In the genomic region with DNA sequence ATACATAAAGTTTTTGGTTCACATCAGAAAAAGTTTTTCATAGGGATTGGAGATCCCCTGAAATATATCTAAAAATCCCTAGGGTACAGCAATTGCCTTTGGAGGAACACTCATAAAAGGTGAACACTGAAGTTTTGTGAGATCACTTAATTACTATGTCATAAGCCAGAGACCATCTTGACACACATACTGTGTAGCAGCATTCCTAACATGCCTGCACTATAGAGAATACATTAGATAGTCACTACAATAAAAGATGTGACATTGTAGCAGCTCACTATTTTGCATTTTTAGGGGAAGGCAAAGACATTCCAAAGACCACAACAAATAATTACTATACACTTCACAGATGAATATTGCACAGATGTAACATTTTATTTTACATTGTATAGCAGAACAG, we compare ENCODE assay signal across 37 cellular contexts.
"Had no signal": no experiment of that assay in that cellular context is flagged by ENCODE, and none has a peak within 500 bp of the region (broad histone marks: within the 10 kb centered on the region; RNA-seq: fewer than 3 reads in every experiment).

No MANE protein-coding gene starts in this region.

- H3K36me3 Mint-ChIP-seq: activated CD4-positive, alpha-beta memory T cell treated with anti-CD3 and anti-CD28 coated beads for 36 hours; activated CD8-positive, alpha-beta memory T cell treated with anti-CD3 and anti-CD28 coated beads, Interleukin-2, amount 10 ng/mL, durations not matched to agents 7 days and 5 days; activated naive CD4-positive, alpha-beta T cell treated with anti-CD3 and anti-CD28 coated beads, Interleukin-2, amount 50 U/mL, for 24 hours; activated naive CD8-positive, alpha-beta T cell treated with anti-CD3 and anti-CD28 coated beads for 36 hours had no signal

- H3K4me3 ChIP-seq: adrenal gland, body of pancreas, cardiac muscle cell, colonic mucosa, esophagus squamous epithelium, gastroesophageal sphincter had no signal

- H3K9me3 Mint-ChIP-seq: activated CD4-positive, alpha-beta memory T cell treated with anti-CD3 and anti-CD28 coated beads for 36 hours; activated CD4-positive, alpha-beta T cell treated with anti-CD3 and anti-CD28 coated beads, Interleukin-2, amount 10 ng/mL, durations not matched to agents 24 days and 14 days; activated naive CD4-positive, alpha-beta T cell treated with anti-CD3 and anti-CD28 coated beads for 36 hours; activated naive CD4-positive, alpha-beta T cell treated with anti-CD3 and anti-CD28 coated beads, Interleukin-2, amount 50 U/mL, for 24 hours; activated naive CD8-positive, alpha-beta T cell treated with anti-CD3 and anti-CD28 coated beads for 36 hours; activated naive CD8-positive, alpha-beta T cell treated with anti-CD3 and anti-CD28 coated beads, Interleukin-2, amount 50 U/mL, for 24 hours; activated T-helper 1 cell treated with anti-CD3 and anti-CD28 coated beads, Interleukin-12 subunit alpha, Interleukin-12 subunit beta, Interleukin-2, Interleukin-4 antibody, amounts not matched to agents 30 ng/mL and 10 ng/mL and 1 ng/mL, durations not matched to agents 14 hours and 24 hours and 36 hours; activated T-helper 2 cell treated with anti-CD3 and anti-CD28 coated beads, Interferon-gamma antibody, Interleukin-2, Interleukin-4, amounts not matched to agents 10 μg/mL and 5 μg/mL and 100 μg/mL, durations not matched to agents 14 hours and 24 hours and 36 hours; T-helper 2 cell treated with Interferon-gamma antibody and Interleukin-4, amounts not matched to agents 5 μg/mL and 100 μg/mL, for 36 hours had no signal

- H3K4me3 Mint-ChIP-seq: activated CD4-positive, alpha-beta memory T cell treated with anti-CD3 and anti-CD28 coated beads for 36 hours; activated CD4-positive, alpha-beta T cell treated with anti-CD3 and anti-CD28 coated beads for 36 hours; activated CD4-positive, alpha-beta T cell treated with anti-CD3 and anti-CD28 coated beads, Interleukin-2, amount 10 ng/mL, durations not matched to agents 24 days and 14 days; activated CD8-positive, alpha-beta memory T cell treated with anti-CD3 and anti-CD28 coated beads, Interleukin-2, amount 10 ng/mL, durations not matched to agents 7 days and 5 days; activated CD8-positive, alpha-beta T cell treated with anti-CD3 and anti-CD28 coated beads, Interleukin-2, amount 10 ng/mL, durations not matched to agents 7 days and 5 days; activated naive CD4-positive, alpha-beta T cell treated with anti-CD3 and anti-CD28 coated beads for 36 hours; activated naive CD4-positive, alpha-beta T cell treated with anti-CD3 and anti-CD28 coated beads, Interleukin-2, amount 50 U/mL, for 24 hours; activated naive CD8-positive, alpha-beta T cell treated with anti-CD3 and anti-CD28 coated beads for 36 hours; activated naive CD8-positive, alpha-beta T cell treated with anti-CD3 and anti-CD28 coated beads, Interleukin-2, amount 50 U/mL, for 24 hours; activated T-helper 1 cell treated with anti-CD3 and anti-CD28 coated beads, Interleukin-12 subunit alpha, Interleukin-12 subunit beta, Interleukin-2, Interleukin-4 antibody, amounts not matched to agents 30 ng/mL and 10 ng/mL and 1 ng/mL, durations not matched to agents 14 hours and 24 hours and 36 hours; T-helper 17 cell; T-helper 2 cell treated with Interferon-gamma antibody and Interleukin-4, amounts not matched to agents 5 μg/mL and 100 μg/mL, for 36 hours had no signal

- H3K4me1 Mint-ChIP-seq: activated CD4-positive, alpha-beta T cell treated with anti-CD3 and anti-CD28 coated beads for 36 hours; activated CD4-positive, alpha-beta T cell treated with anti-CD3 and anti-CD28 coated beads, Interleukin-2, amount 10 ng/mL, durations not matched to agents 24 days and 14 days; activated CD8-positive, alpha-beta memory T cell treated with anti-CD3 and anti-CD28 coated beads, Interleukin-2, amount 10 ng/mL, durations not matched to agents 7 days and 5 days; activated naive CD4-positive, alpha-beta T cell treated with anti-CD3 and anti-CD28 coated beads, Interleukin-2, amount 50 U/mL, for 24 hours; activated naive CD8-positive, alpha-beta T cell treated with anti-CD3 and anti-CD28 coated beads for 36 hours; activated naive CD8-positive, alpha-beta T cell treated with anti-CD3 and anti-CD28 coated beads, Interleukin-2, amount 50 U/mL, for 24 hours; T-helper 17 cell had no signal

- H3K4me1 ChIP-seq: adrenal gland, body of pancreas, colonic mucosa, esophagus squamous epithelium, gastroesophageal sphincter had no signal

- DNase-seq: activated CD4-positive, alpha-beta memory T cell treated with anti-CD3 and anti-CD28 coated beads for 36 hours; activated CD4-positive, alpha-beta T cell treated with anti-CD3 and anti-CD28 coated beads for 36 hours; activated CD4-positive, alpha-beta T cell treated with anti-CD3 and anti-CD28 coated beads, Interleukin-2, amount 10 ng/mL, durations not matched to agents 24 days and 14 days; activated CD4-positive, CD25-positive, alpha-beta regulatory T cell; activated CD4-positive, CD25-positive, alpha-beta regulatory T cell treated with anti-CD3 and anti-CD28 coated beads, Interleukin-2, amount 50 U/mL, for 72 hours; activated CD8-positive, alpha-beta memory T cell treated with anti-CD3 and anti-CD28 coated beads, Interleukin-2, amount 10 ng/mL, durations not matched to agents 7 days and 5 days; activated CD8-positive, alpha-beta memory T cell treated with anti-CD3 and anti-CD28 coated beads, Interleukin-2, amount 50 U/mL, for 4 hours; activated CD8-positive, alpha-beta T cell treated with anti-CD3 and anti-CD28 coated beads, Interleukin-2, amount 10 ng/mL, durations not matched to agents 7 days and 5 days; activated effector memory CD4-positive, alpha-beta T cell treated with anti-CD3 and anti-CD28 coated beads, Interleukin-2, amount 50 U/mL, for 16 hours; activated naive CD4-positive, alpha-beta T cell treated with anti-CD3 and anti-CD28 coated beads for 36 hours; activated naive CD8-positive, alpha-beta T cell treated with anti-CD3 and anti-CD28 coated beads for 36 hours; activated naive CD8-positive, alpha-beta T cell treated with anti-CD3 and anti-CD28 coated beads, Interleukin-2, amount 50 U/mL, for 24 hours; activated T-cell treated with anti-CD3 and anti-CD28 coated beads, Interleukin-2, amount 50 U/mL, for 1 hour; activated T-cell treated with anti-CD3 and anti-CD28 coated beads, Interleukin-2, amount 50 U/mL, for 48 hours; adrenal gland; amygdala; aorta; body of pancreas; central memory CD4-positive, alpha-beta T cell; cerebellar nuclear complex; colonic mucosa; effector CD8-positive, alpha-beta T cell; esophagus squamous epithelium; foreskin melanocyte; T-helper 1 cell; T-helper 17 cell; T1000; WERI-Rb-1 had no signal

- H3K36me3 ChIP-seq: adrenal gland, cardiac muscle cell, colonic mucosa, esophagus squamous epithelium, gastroesophageal sphincter, WERI-Rb-1 had no signal

- ATAC-seq: activated CD4-positive, alpha-beta T cell treated with anti-CD3 and anti-CD28 coated beads for 36 hours; activated CD8-positive, alpha-beta memory T cell treated with anti-CD3 and anti-CD28 coated beads, Interleukin-2, amount 10 ng/mL, durations not matched to agents 7 days and 5 days; activated CD8-positive, alpha-beta T cell treated with anti-CD3 and anti-CD28 coated beads, Interleukin-2, amount 10 ng/mL, durations not matched to agents 7 days and 5 days; activated naive CD8-positive, alpha-beta T cell treated with anti-CD3 and anti-CD28 coated beads, Interleukin-2, amount 50 U/mL, for 24 hours; body of pancreas; gastroesophageal sphincter; T-helper 17 cell had no signal

- H3K9me3 ChIP-seq: adrenal gland, body of pancreas, colonic mucosa, esophagus squamous epithelium, gastroesophageal sphincter had no signal

- H3K27me3 ChIP-seq: adrenal gland, body of pancreas, cardiac muscle cell, colonic mucosa, esophagus squamous epithelium, gastroesophageal sphincter had no signal

- FAIRE-seq: endometrium, endothelial cell of umbilical vein had no signal

- H3K27ac Mint-ChIP-seq: activated CD4-positive, alpha-beta memory T cell treated with anti-CD3 and anti-CD28 coated beads for 36 hours; activated CD4-positive, alpha-beta T cell treated with anti-CD3 and anti-CD28 coated beads for 36 hours; activated CD4-positive, alpha-beta T cell treated with anti-CD3 and anti-CD28 coated beads, Interleukin-2, amount 10 ng/mL, durations not matched to agents 24 days and 14 days; activated CD8-positive, alpha-beta memory T cell treated with anti-CD3 and anti-CD28 coated beads, Interleukin-2, amount 10 ng/mL, durations not matched to agents 7 days and 5 days; activated CD8-positive, alpha-beta T cell treated with anti-CD3 and anti-CD28 coated beads, Interleukin-2, amount 10 ng/mL, durations not matched to agents 7 days and 5 days; activated naive CD4-positive, alpha-beta T cell treated with anti-CD3 and anti-CD28 coated beads for 36 hours; activated naive CD4-positive, alpha-beta T cell treated with anti-CD3 and anti-CD28 coated beads, Interleukin-2, amount 50 U/mL, for 24 hours; activated naive CD8-positive, alpha-beta T cell treated with anti-CD3 and anti-CD28 coated beads for 36 hours; activated naive CD8-positive, alpha-beta T cell treated with anti-CD3 and anti-CD28 coated beads, Interleukin-2, amount 50 U/mL, for 24 hours; activated T-helper 1 cell treated with anti-CD3 and anti-CD28 coated beads, Interleukin-12 subunit alpha, Interleukin-12 subunit beta, Interleukin-2, Interleukin-4 antibody, amounts not matched to agents 30 ng/mL and 10 ng/mL and 1 ng/mL, durations not matched to agents 14 hours and 24 hours and 36 hours; activated T-helper 2 cell treated with anti-CD3 and anti-CD28 coated beads, Interferon-gamma antibody, Interleukin-2, Interleukin-4, amounts not matched to agents 10 μg/mL and 5 μg/mL and 100 μg/mL, durations not matched to agents 14 hours and 24 hours and 36 hours; T-helper 17 cell; T-helper 2 cell treated with Interferon-gamma antibody and Interleukin-4, amounts not matched to agents 5 μg/mL and 100 μg/mL, for 36 hours had no signal

- H3K27ac ChIP-seq: adrenal gland, body of pancreas, cardiac muscle cell, colonic mucosa, epithelial cell of prostate, esophagus squamous epithelium, gastroesophageal sphincter, WERI-Rb-1 had no signal

- H3K27me3 Mint-ChIP-seq: activated CD4-positive, alpha-beta memory T cell treated with anti-CD3 and anti-CD28 coated beads for 36 hours; activated CD4-positive, alpha-beta T cell treated with anti-CD3 and anti-CD28 coated beads for 36 hours; activated CD4-positive, alpha-beta T cell treated with anti-CD3 and anti-CD28 coated beads, Interleukin-2, amount 10 ng/mL, durations not matched to agents 24 days and 14 days; activated CD8-positive, alpha-beta memory T cell treated with anti-CD3 and anti-CD28 coated beads, Interleukin-2, amount 10 ng/mL, durations not matched to agents 7 days and 5 days; activated naive CD4-positive, alpha-beta T cell treated with anti-CD3 and anti-CD28 coated beads, Interleukin-2, amount 50 U/mL, for 24 hours; activated naive CD8-positive, alpha-beta T cell treated with anti-CD3 and anti-CD28 coated beads for 36 hours; activated naive CD8-positive, alpha-beta T cell treated with anti-CD3 and anti-CD28 coated beads, Interleukin-2, amount 50 U/mL, for 24 hours; T-helper 17 cell had no signal
